In genomic region chr14:27075503-27075902, GRCh38 we compare ENCODE assay signal across 27 cellular contexts.
"Had no signal": no experiment of that assay in that cellular context is flagged by ENCODE, and none has a peak within 500 bp of the region (broad histone marks: within the 10 kb centered on the region; RNA-seq: fewer than 3 reads in every experiment).

No MANE protein-coding gene starts in this region.

- H3K27me3 ChIP-seq: stomach, suprapubic skin, testis, thyroid gland, tibial artery, tibial nerve, transverse colon, upper lobe of left lung, upper lobe of right lung, uterus, vagina had no signal

- H3K4me3 ChIP-seq: stomach, suprapubic skin, testis, thoracic aorta, thyroid gland, tibial artery, tibial nerve, transverse colon, upper lobe of left lung, upper lobe of right lung, uterus, vagina had no signal

- H3K9me3 ChIP-seq: stomach, suprapubic skin, testis, thoracic aorta, thyroid gland, tibial artery, tibial nerve, transverse colon, upper lobe of left lung, upper lobe of right lung, uterus, vagina had no signal

- H3K27ac ChIP-seq: stomach, suprapubic skin, testis, thoracic aorta, thyroid gland, tibial artery, tibial nerve, transverse colon, upper lobe of left lung, upper lobe of right lung, uterus, vagina had no signal

- H3K36me3 ChIP-seq: stomach, suprapubic skin, thoracic aorta, thyroid gland, tibial artery, tibial nerve, transverse colon, upper lobe of left lung, upper lobe of right lung, uterus, vagina had no signal

- H3K4me1 ChIP-seq: stomach, suprapubic skin, testis, thyroid gland, tibial nerve, transverse colon, upper lobe of left lung, upper lobe of right lung, uterus, vagina had no signal

- FAIRE-seq: urothelium cell line had no signal

- ATAC-seq: stimulated activated effector memory CD8-positive, alpha-beta T cell treated with anti-CD3 and anti-CD28 coated beads, Interleukin-12 subunit alpha, Interleukin-12 subunit beta, amount 100 ng/mL, for 72 hours; stimulated activated memory B cell treated with anti-CD40 and anti-IgM and Interleukin-4, amounts not matched to agents 10 μg/mL and 1 μg/mL and 100 μg/mL, for 72 hours; stimulated activated naive B cell treated with anti-CD40 and anti-IgM and Interleukin-4, amounts not matched to agents 10 μg/mL and 1 μg/mL and 100 μg/mL, for 72 hours; stimulated activated naive CD8-positive, alpha-beta T cell treated with anti-CD3 and anti-CD28 coated beads, Interleukin-15, amount 100 ng/mL, for 72 hours; stimulated activated naive CD8-positive, alpha-beta T cell treated with anti-CD3 and anti-CD28 coated beads, Interleukin-15, Interleukin-2, amounts not matched to agents 100 U/mL and 50 U/mL, for 24 hours; upper lobe of right lung had no signal

- DNase-seq: stimulated activated CD4-positive, alpha-beta T cell treated with anti-CD3 and anti-CD28 coated beads, Interleukin-2, amount 100 ng/mL, for 48 hours; stimulated activated CD4-positive, alpha-beta T cell treated with anti-CD3 and anti-CD28 coated beads, Interleukin-4, amount 100 ng/mL, for 1 hour; stimulated activated CD4-positive, alpha-beta T cell treated with anti-CD3 and anti-CD28 coated beads, Interleukin-4, amount 100 ng/mL, for 24 hours; stimulated activated CD4-positive, alpha-beta T cell treated with anti-CD3 and anti-CD28 coated beads, Interleukin-4, amount 100 ng/mL, for 4 hours; stimulated activated CD8-positive, alpha-beta memory T cell treated with anti-CD3 and anti-CD28 coated beads, Interleukin-4, amount 100 ng/mL, for 48 hours; stimulated activated naive B cell treated with anti-CD40 and anti-IgM and Interleukin-4, amounts not matched to agents 10 μg/mL and 1 μg/mL and 100 μg/mL, for 72 hours; stimulated activated naive CD4-positive, alpha-beta T cell; stimulated activated naive CD4-positive, alpha-beta T cell treated with Interleukin-2 at 50 U/mL for 16 hours; stimulated activated naive CD8-positive, alpha-beta T cell treated with anti-CD3 and anti-CD28 coated beads, Interleukin-15, amount 100 ng/mL, for 72 hours; stimulated activated naive CD8-positive, alpha-beta T cell treated with anti-CD3 and anti-CD28 coated beads, Interleukin-15, Interleukin-2, amounts not matched to agents 100 U/mL and 50 U/mL, for 24 hours; stomach; substantia nigra; testis; thyroid gland; tibial artery; transverse colon; trophoblast cell; upper lobe of left lung; upper lobe of right lung; uterus had no signal
